Comparison of ENCODE assay signal across 8 cellular contexts in genomic region chr15:57213783-57214366, GRCh38.
DNase-seq lines count a peak whose midpoint lies in the region; ATAC-seq and TF ChIP-seq lines count a peak whose summit lies in the region.

No MANE protein-coding gene starts in this region.

- no peak overlapping the region for H2AFZ ChIP-seq in DND-41 (ENCODE audit: low read depth, low read length)

- DNase-seq in DND-41 (no peak), HT1080 (ENCODE audit: low read depth) (peak; percentile 49), RPMI8226 (peak; percentile 47), fibroblast of the conjunctiva (ENCODE audit: low read depth) (peak; percentile 43), psoas muscle (no peak), T-helper 9 cell (no peak)

- no peak overlapping the region for H3K4me3 ChIP-seq in DND-41 (ENCODE audit: low read depth in 1 of 2, low read length in 2 of 2)
- H3K4me3 ChIP-seq in psoas muscle: no peak overlapping the region

- 30 to 43% (median 30%) methylated on average over 6 of the region's 6 CpGs for WGBS in psoas muscle, 3 donors

- H3K79me2 ChIP-seq in DND-41 (ENCODE audit: insufficient read depth, low read length): peaks cover 40% of the 10 kb centered on the region

- H3K27ac ChIP-seq in DND-41 (ENCODE audit: low read length): no peak overlapping the region
- no peak overlapping the region for H3K27ac ChIP-seq in psoas muscle

- TF ChIP-seq CTCF in DND-41 (IDR thresholded peaks at IDR 0.05; ENCODE audit: borderline replicate concordance, extremely low read depth, low read length, poor library complexity, severe bottlenecking) (peak; percentile 61), psoas muscle (IDR thresholded peaks at IDR 0.05) (peak; percentile 54)

- intact Hi-C loops in psoas muscle (cut with DNase I): loop anchor here (2.0 to 10.0 kb wide), 6 partner anchors 67 to 719 kb away; partner anchors contain the start of gene TCF12 (in 2 of the 2)

- peaks cover 11% of the 10 kb centered on the region; the same call in 1 of the 2 replicates for H3K4me1 ChIP-seq in DND-41 (ENCODE audit: insufficient read depth, low read length)
- peaks cover 24% of the 10 kb centered on the region for H3K4me1 ChIP-seq in psoas muscle

- H3K27me3 ChIP-seq in DND-41 (ENCODE audit: insufficient read depth, low read length, poor library complexity): no peaks in the 10 kb centered on the region
- no peaks in the 10 kb centered on the region for H3K27me3 ChIP-seq in psoas muscle (ENCODE audit: insufficient read depth in 3 of 3, low read length in 2 of 3)

- no peak overlapping the region for H3K9ac ChIP-seq in DND-41 (ENCODE audit: low read depth, low read length)

- peaks cover 5% of the 10 kb centered on the region; the same call in 1 of the 2 replicates for H3K36me3 ChIP-seq in DND-41 (ENCODE audit: insufficient read depth, low read length)
- H3K36me3 ChIP-seq in psoas muscle (ENCODE audit: insufficient read depth in 1 of 2, low read depth in 1 of 2): no peaks in the 10 kb centered on the region

- no peak overlapping the region for H3K4me2 ChIP-seq in DND-41 (ENCODE audit: insufficient read depth, low read length)

- H3K9me3 ChIP-seq in DND-41 (ENCODE audit: insufficient read depth, low read length, severe bottlenecking) (no peaks in the 10 kb centered on the region), psoas muscle (no peaks in the 10 kb centered on the region)

- peaks cover 9% of the 10 kb centered on the region; the same call in 1 of the 2 replicates for H4K20me1 ChIP-seq in DND-41 (ENCODE audit: insufficient read depth, low read length)

- ATAC-seq in DND-41 (ENCODE audit: insufficient read depth, low read depth): peak; percentile 54; the same call in 1 of the 3 replicates
- peak in 3 of 4 donors; percentile 47 to 77 (median 59) for ATAC-seq in psoas muscle
- no peak for ATAC-seq in HG02840 (IDR thresholded peaks at IDR 0.05; ENCODE audit: low FRiP score, unreplicated experiment)
- ATAC-seq in GM19351 (IDR thresholded peaks at IDR 0.05; ENCODE audit: unreplicated experiment): no peak

Comparison
In these comparisons a context has a peak if more than half of its experiments do, and no peak if none do; other contexts are left out.
1. ATAC-seq: peak in DND-41 (single experiment) and psoas muscle (3 of 4); none in HG02840 (single experiment) and GM19351 (single experiment).
2. DNase-seq: peak in HT1080 (single experiment), RPMI8226 (single experiment) and fibroblast of the conjunctiva (single experiment); none in DND-41 (single experiment), psoas muscle (0 of 2) and T-helper 9 cell (single experiment).